ENCODE assay signal across 14 cellular contexts in the genomic region with DNA sequence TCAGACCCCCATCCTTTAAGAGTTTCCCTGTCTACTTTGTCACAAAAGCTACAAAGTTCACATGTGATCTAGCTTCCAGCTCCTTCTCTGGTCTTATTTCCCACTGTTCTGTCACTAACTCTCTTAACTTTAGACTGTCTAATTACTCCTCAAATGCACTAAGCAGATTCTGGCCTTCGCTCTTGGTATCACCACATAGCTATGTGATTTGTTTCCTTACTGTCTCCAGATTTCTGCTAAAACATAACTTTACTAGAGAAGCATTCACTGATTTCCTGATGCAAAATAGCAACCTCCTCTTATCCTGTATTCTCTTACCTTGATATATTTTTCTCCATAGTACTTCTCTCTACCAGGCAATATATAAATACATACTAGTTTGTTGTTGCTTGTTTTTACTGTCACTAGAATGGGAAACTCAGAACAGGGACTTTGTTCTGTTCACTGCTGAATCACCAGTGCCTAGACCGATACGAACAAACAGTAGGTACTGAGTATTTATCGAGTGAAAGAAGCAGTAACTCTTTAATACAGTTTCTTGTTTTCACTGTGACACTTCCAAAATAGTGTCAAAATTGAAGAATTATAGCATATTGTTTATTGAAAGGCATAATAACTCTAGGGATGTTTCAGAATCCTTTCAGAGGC.
DNase-seq lines count a peak whose midpoint lies in the region; ATAC-seq, FAIRE-seq and TF ChIP-seq lines count a peak whose summit lies in the region.
"Had no signal": no experiment of that assay in that cellular context is flagged by ENCODE, and none has a peak within 500 bp of the region (broad histone marks: within the 10 kb centered on the region; RNA-seq: fewer than 3 reads in every experiment).

No MANE protein-coding gene starts in this region.

- H4K20me1 ChIP-seq in keratinocyte (ENCODE audit: control insufficient read depth, extremely low read depth, insufficient read depth, low read length): no peaks in the 10 kb centered on the region

- CTCF ChIA-PET in activated CD4-positive, alpha-beta memory T cell treated with anti-CD3 and anti-CD28 coated beads, Interleukin-2, amount 10 ng/mL, durations not matched to agents 7 days and 5 days (lab: Charles Lee): interaction anchor here (1.1 kb wide), 1 partner anchor 172 kb away, joined by 4 read pairs; no protein-coding TSS in a partner anchor

- peaks cover 22% of the 10 kb centered on the region for H3K4me1 ChIP-seq in keratinocyte (ENCODE audit: control insufficient read depth, extremely low read depth, insufficient read depth, low read length)

- no peaks in the 10 kb centered on the region for H3K79me2 ChIP-seq in keratinocyte (ENCODE audit: control insufficient read depth, insufficient read depth, low read length)

- 0 out of 2 replicates have a peak, but pooled peaks cover 6% of the 10 kb centered on the region for H3K36me3 Mint-ChIP-seq in HFFc6 (ENCODE audit: low read depth)
- no peaks in the 10 kb centered on the region for H3K36me3 Mint-ChIP-seq in activated CD4-positive, alpha-beta memory T cell treated with anti-CD3 and anti-CD28 coated beads, Interleukin-2, amount 10 ng/mL, durations not matched to agents 7 days and 5 days (ENCODE audit: low read depth)

- H3K27ac Mint-ChIP-seq in HFFc6: peak overlapping the region; percentile 93
- H3K27ac Mint-ChIP-seq in activated CD4-positive, alpha-beta memory T cell treated with anti-CD3 and anti-CD28 coated beads, Interleukin-2, amount 10 ng/mL, durations not matched to agents 7 days and 5 days: no peak overlapping the region
- H3K27ac Mint-ChIP-seq: B cell; T-helper 1 cell treated with Interleukin-12 subunit alpha and Interleukin-12 subunit beta and Interleukin-4 antibody, amounts not matched to agents 30 μg/mL and 1 μg/mL, for 36 hours had no signal

- H3K36me3 ChIP-seq in brain microvascular endothelial cell (replicated peaks) (no peaks in the 10 kb centered on the region), keratinocyte (ENCODE audit: control insufficient read depth in 2 of 2, extremely low read depth in 1 of 2, insufficient read depth in 2 of 2, low read length in 2 of 2) (no peaks in the 10 kb centered on the region)
- H3K36me3 ChIP-seq: gastroesophageal sphincter had no signal

- no peaks in the 10 kb centered on the region for H3K9me3 ChIP-seq in keratinocyte (ENCODE audit: control insufficient read depth, low read depth, low read length)
- H3K9me3 ChIP-seq: gastroesophageal sphincter had no signal

- H2AFZ ChIP-seq in keratinocyte (ENCODE audit: control insufficient read depth, low read length): no peak overlapping the region

- ATAC-seq in HG03354 (IDR thresholded peaks at IDR 0.05; ENCODE audit: poor library complexity, severe bottlenecking, unreplicated experiment): no peak
- ATAC-seq: gastroesophageal sphincter had no signal

- no peak overlapping the region for H3K9ac ChIP-seq in keratinocyte (ENCODE audit: control insufficient read depth, extremely low read depth, insufficient read depth, low read length)

- H3K27me3 ChIP-seq in brain microvascular endothelial cell (replicated peaks): no peaks in the 10 kb centered on the region
- H3K27me3 ChIP-seq in keratinocyte (ENCODE audit: control insufficient read depth, extremely low read depth, insufficient read depth, low read length): no peaks in the 10 kb centered on the region
- H3K27me3 ChIP-seq: gastroesophageal sphincter had no signal

- H3K4me2 ChIP-seq in keratinocyte (ENCODE audit: control insufficient read depth, extremely low read depth, insufficient read depth, low read depth, low read length): peak overlapping the region; percentile 4

- H3K4me1 Mint-ChIP-seq in HFFc6 (ENCODE audit: low read depth): peaks cover 94% of the 10 kb centered on the region
- peaks cover 7% of the 10 kb centered on the region for H3K4me1 Mint-ChIP-seq in activated CD4-positive, alpha-beta memory T cell treated with anti-CD3 and anti-CD28 coated beads, Interleukin-2, amount 10 ng/mL, durations not matched to agents 7 days and 5 days
- H3K4me1 Mint-ChIP-seq: B cell had no signal

- peak; percentile 76 for FAIRE-seq in keratinocyte (lab: Jason Lieb, UNC)

- TF ChIP-seq CTCF in HFFc6 (IDR thresholded peaks at IDR 0.05): no peak
- no peak for TF ChIP-seq CTCF in brain microvascular endothelial cell (IDR thresholded peaks at IDR 0.05; ENCODE audit: low read depth, low read length, missing control alignments)
- TF ChIP-seq CTCF in keratinocyte (optimal IDR thresholded peaks at IDR 0.05 in 1 of 3, IDR thresholded peaks at IDR 0.05 in 1 of 3, conservative IDR thresholded peaks at IDR 0.05 in 1 of 3; ENCODE audit: extremely low read depth in 1 of 3, insufficient read depth in 2 of 3, low read length in 3 of 3): no peak

- H3K4me3 ChIP-seq in brain microvascular endothelial cell (ENCODE audit: low read depth, low read length) (no peak overlapping the region), keratinocyte (ENCODE audit: control insufficient read depth in 2 of 3, extremely low read depth in 1 of 3, insufficient read depth in 2 of 3, low read depth in 1 of 3, low read length in 3 of 3) (no peak overlapping the region)
- H3K4me3 ChIP-seq: gastroesophageal sphincter, lung had no signal

- no peaks in the 10 kb centered on the region for H3K9me3 Mint-ChIP-seq in HFFc6
- H3K9me3 Mint-ChIP-seq in activated CD4-positive, alpha-beta memory T cell treated with anti-CD3 and anti-CD28 coated beads, Interleukin-2, amount 10 ng/mL, durations not matched to agents 7 days and 5 days: no peaks in the 10 kb centered on the region
- H3K9me3 Mint-ChIP-seq: T-helper 1 cell treated with Interleukin-12 subunit alpha and Interleukin-12 subunit beta and Interleukin-4 antibody, amounts not matched to agents 30 μg/mL and 1 μg/mL, for 36 hours had no signal

- H3K9me1 ChIP-seq in keratinocyte (ENCODE audit: control insufficient read depth, extremely low read depth, insufficient read depth, low read length): no peaks in the 10 kb centered on the region

- peak overlapping the region; percentile 79 for H3K4me3 Mint-ChIP-seq in HFFc6
- H3K4me3 Mint-ChIP-seq in activated CD4-positive, alpha-beta memory T cell treated with anti-CD3 and anti-CD28 coated beads, Interleukin-2, amount 10 ng/mL, durations not matched to agents 7 days and 5 days: no peak overlapping the region
- H3K4me3 Mint-ChIP-seq: B cell; T-helper 1 cell treated with Interleukin-12 subunit alpha and Interleukin-12 subunit beta and Interleukin-4 antibody, amounts not matched to agents 30 μg/mL and 1 μg/mL, for 36 hours had no signal

- POLR2A ChIA-PET in activated CD4-positive, alpha-beta memory T cell treated with anti-CD3 and anti-CD28 coated beads, Interleukin-2, amount 10 ng/mL, durations not matched to agents 7 days and 5 days (lab: Charles Lee): no interaction called here

- H3K27me3 Mint-ChIP-seq in HFFc6 (ENCODE audit: insufficient read depth): peaks cover 1% of the 10 kb centered on the region; the same call in 1 of the 2 replicates
- no peaks in the 10 kb centered on the region for H3K27me3 Mint-ChIP-seq in activated CD4-positive, alpha-beta memory T cell treated with anti-CD3 and anti-CD28 coated beads, Interleukin-2, amount 10 ng/mL, durations not matched to agents 7 days and 5 days
- H3K27me3 Mint-ChIP-seq: B cell had no signal

- peak overlapping the region; percentile 52 for H3K27ac ChIP-seq in brain microvascular endothelial cell
- H3K27ac ChIP-seq in keratinocyte (ENCODE audit: control insufficient read depth, insufficient read depth, low read length): peak overlapping the region; percentile 7
- H3K27ac ChIP-seq: gastroesophageal sphincter had no signal

- in situ Hi-C loops in brain microvascular endothelial cell (cut with HindIII; ENCODE audit: low pct_ligation_motif_present, low sequenced_read_pairs): no loop called here

- DNase-seq in A172 (ENCODE audit: low spot score): peak; percentile 63
- DNase-seq in HFFc6: peak; percentile 78
- DNase-seq in brain microvascular endothelial cell: peak; percentile 57
- no peak for DNase-seq in keratinocyte (ENCODE audit: low read depth, low spot score)
- no peak for DNase-seq in NCI-H146 treated with DMSO at 0.1 percent for 48 hours (lab: John Stamatoyannopoulos, UW; ENCODE audit: unreplicated experiment)
- DNase-seq in activated CD4-positive, alpha-beta memory T cell treated with anti-CD3 and anti-CD28 coated beads, Interleukin-2, amount 10 ng/mL, durations not matched to agents 7 days and 5 days: no peak
- DNase-seq in OCI-M2 (lab: John Stamatoyannopoulos, UW; ENCODE audit: unreplicated experiment): no peak
- DNase-seq: GDM1, retina had no signal

- dilution Hi-C loops in keratinocyte (cut with MboI; ENCODE audit: extremely low pct_ligation_motif_present, low sequenced_read_pairs): no loop called here

Comparison
In these comparisons a context has a peak if more than half of its experiments do, and no peak if none do; other contexts are left out.
1. DNase-seq: peak in A172 (single experiment), HFFc6 (single experiment) and brain microvascular endothelial cell (single experiment); none in keratinocyte (single experiment), NCI-H146 treated with DMSO at 0.1 percent for 48 hours (single experiment), activated CD4-positive, alpha-beta memory T cell treated with anti-CD3 and anti-CD28 coated beads, Interleukin-2, amount 10 ng/mL, durations not matched to agents 7 days and 5 days (single experiment) and OCI-M2 (single experiment).